11 cellular contexts compared by ENCODE assay signal in genomic region chr20:23161244-23161875, GRCh38.
DNase-seq lines count a peak whose midpoint lies in the region; ATAC-seq, FAIRE-seq and TF ChIP-seq lines count a peak whose summit lies in the region.
"Had no signal": no experiment of that assay in that cellular context is flagged by ENCODE, and none has a peak within 500 bp of the region (broad histone marks: within the 10 kb centered on the region; RNA-seq: fewer than 3 reads in every experiment).

No MANE protein-coding gene starts in this region.

- H3K4me3 ChIP-seq in bronchial epithelial cell (ENCODE audit: low read depth, low read length) (no peak overlapping the region), lung (no peak overlapping the region)
- H3K4me3 ChIP-seq in CD8-positive, alpha-beta T cell (ENCODE audit: low read depth, low read length): no peak overlapping the region
- H3K4me3 ChIP-seq: HAP-1 had no signal

- H3K27ac ChIP-seq in lung (ENCODE audit: low read depth in 1 of 2, low read length in 1 of 2): peak overlapping the region; percentile 14 to 71
- no peak overlapping the region for H3K27ac ChIP-seq in CD8-positive, alpha-beta T cell (ENCODE audit: low read depth, low read length)

- H3K9me3 Mint-ChIP-seq in CD8-positive, alpha-beta T cell: no peaks in the 10 kb centered on the region
- H3K9me3 Mint-ChIP-seq: stimulated activated naive CD8-positive, alpha-beta T cell treated with anti-CD3 and anti-CD28 coated beads, Interleukin-15, Interleukin-2, amounts not matched to agents 100 ng/mL and 50 ng/mL, for 24 hours had no signal

- no peak for FAIRE-seq in bronchial epithelial cell (lab: Jason Lieb, UNC)

- no peaks in the 10 kb centered on the region for H3K9me3 ChIP-seq in lung (ENCODE audit: control insufficient read depth in 2 of 2, insufficient read depth in 1 of 2, low read length in 1 of 2)
- H3K9me3 ChIP-seq in CD8-positive, alpha-beta T cell (ENCODE audit: low read length): no peaks in the 10 kb centered on the region
- H3K9me3 ChIP-seq: HAP-1 had no signal

- CTCF ChIA-PET in CD8-positive, alpha-beta T cell (lab: Charles Lee): no interaction called here

- intact Hi-C loops in CD8-positive, alpha-beta T cell (cut with DNase I, micrococcal nuclease): no loop called here

- POLR2A ChIA-PET in CD8-positive, alpha-beta T cell (lab: Charles Lee): no interaction called here

- H3K36me3 Mint-ChIP-seq in CD8-positive, alpha-beta T cell: no peaks in the 10 kb centered on the region
- H3K36me3 Mint-ChIP-seq: activated naive CD8-positive, alpha-beta T cell had no signal

- no peak overlapping the region for H3K27ac Mint-ChIP-seq in CD8-positive, alpha-beta T cell
- H3K27ac Mint-ChIP-seq: activated naive CD8-positive, alpha-beta T cell; stimulated activated naive CD8-positive, alpha-beta T cell treated with anti-CD3 and anti-CD28 coated beads, Interleukin-15, Interleukin-2, amounts not matched to agents 100 ng/mL and 50 ng/mL, for 24 hours had no signal

- H3K27me3 ChIP-seq in bronchial epithelial cell (ENCODE audit: control insufficient read depth, insufficient read depth, low read length) (no peaks in the 10 kb centered on the region), lung (ENCODE audit: control insufficient read depth, insufficient read depth) (no peaks in the 10 kb centered on the region)
- no peaks in the 10 kb centered on the region for H3K27me3 ChIP-seq in CD8-positive, alpha-beta T cell (ENCODE audit: insufficient read depth, low read length)

- 42 to 63% methylated on average over 17 of the region's 17 CpGs for WGBS in lung, 2 donors

- no peaks in the 10 kb centered on the region for H3K36me3 ChIP-seq in bronchial epithelial cell (ENCODE audit: control insufficient read depth, insufficient read depth, low read length)
- no peaks in the 10 kb centered on the region for H3K36me3 ChIP-seq in lung (ENCODE audit: control insufficient read depth in 2 of 2, insufficient read depth in 2 of 2, low read length in 2 of 2)
- H3K36me3 ChIP-seq in CD8-positive, alpha-beta T cell (ENCODE audit: insufficient read depth, low read length): no peaks in the 10 kb centered on the region
- H3K36me3 ChIP-seq: HAP-1 had no signal

- H3K27me3 Mint-ChIP-seq in CD8-positive, alpha-beta T cell (ENCODE audit: low read depth): no peaks in the 10 kb centered on the region
- H3K27me3 Mint-ChIP-seq: activated naive CD8-positive, alpha-beta T cell; stimulated activated naive CD8-positive, alpha-beta T cell treated with anti-CD3 and anti-CD28 coated beads, Interleukin-15, Interleukin-2, amounts not matched to agents 100 ng/mL and 50 ng/mL, for 24 hours had no signal

- no peak overlapping the region for H3K4me3 Mint-ChIP-seq in CD8-positive, alpha-beta T cell
- H3K4me3 Mint-ChIP-seq: activated naive CD8-positive, alpha-beta T cell; stimulated activated naive CD8-positive, alpha-beta T cell treated with anti-CD3 and anti-CD28 coated beads, Interleukin-15, Interleukin-2, amounts not matched to agents 100 ng/mL and 50 ng/mL, for 24 hours had no signal

- TF ChIP-seq CTCF in bronchial epithelial cell (IDR thresholded peaks at IDR 0.05; ENCODE audit: insufficient read depth, low read length, severe bottlenecking): no peak
- TF ChIP-seq CTCF in lung (IDR thresholded peaks at IDR 0.05; ENCODE audit: control extremely low read depth, extremely low read depth): no peak
- no peak for TF ChIP-seq CTCF in CD8-positive, alpha-beta T cell (IDR thresholded peaks at IDR 0.05)

- H3K4me1 Mint-ChIP-seq in CD8-positive, alpha-beta T cell (ENCODE audit: low read depth): peaks cover 12% of the 10 kb centered on the region

- H3K4me1 ChIP-seq in lung (ENCODE audit: control insufficient read depth in 2 of 2, insufficient read depth in 2 of 2, low read length in 2 of 2): peaks cover 7 to 17% of the 10 kb centered on the region in 2 donors
- H3K4me1 ChIP-seq in CD8-positive, alpha-beta T cell (ENCODE audit: insufficient read depth, low read length): no peaks in the 10 kb centered on the region
- H3K4me1 ChIP-seq: HAP-1 had no signal

- DNase-seq in CD1c-positive myeloid dendritic cell (ENCODE audit: extremely low spot score) (peak; percentile 76), bronchial epithelial cell (ENCODE audit: low read depth) (peak; percentile 89), lung (ENCODE audit: low spot score) (no peak), foreskin melanocyte (no peak), NCI-H187 treated with DMSO at 0.1 percent for 48 hours (lab: John Stamatoyannopoulos, UW) (no peak)
- no peak for DNase-seq in CD8-positive, alpha-beta T cell
- no peak for DNase-seq in effector CD4-positive, alpha-beta T cell

- ATAC-seq in HG03442 (IDR thresholded peaks at IDR 0.05; ENCODE audit: unreplicated experiment) (peak; percentile 41), lung (ENCODE audit: insufficient read depth, low FRiP score) (no peak)
- ATAC-seq in CD8-positive, alpha-beta T cell: no peak

Comparison
In these comparisons a context has a peak if more than half of its experiments do, and no peak if none do; other contexts are left out.
1. DNase-seq: peak in CD1c-positive myeloid dendritic cell (single experiment) and bronchial epithelial cell (single experiment); none in lung (single experiment), foreskin melanocyte (single experiment), CD8-positive, alpha-beta T cell (0 of 7), effector CD4-positive, alpha-beta T cell (single experiment) and NCI-H187 treated with DMSO at 0.1 percent for 48 hours (single experiment).